ENCODE assay signal across 17 cellular contexts in the genomic region with DNA sequence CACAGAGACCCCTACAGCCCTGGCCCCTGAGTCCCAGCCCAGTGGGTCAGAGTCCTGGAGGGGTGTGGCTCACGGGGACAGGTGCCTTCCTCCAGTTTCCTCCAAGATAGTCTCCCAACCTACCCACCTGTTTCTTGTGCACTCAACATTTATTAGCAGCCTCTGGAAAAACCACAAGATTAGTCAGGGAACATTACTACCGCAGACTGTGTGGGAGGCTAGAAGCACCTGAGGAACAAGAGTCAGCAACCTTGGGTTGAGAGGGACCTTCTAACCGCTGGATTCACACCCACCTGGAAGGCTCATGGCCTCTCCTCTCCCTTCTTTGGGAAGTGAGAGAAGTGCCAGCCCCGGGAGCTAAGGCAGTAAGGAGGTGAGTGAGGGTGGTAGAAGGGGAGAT.
"Had no signal": no experiment of that assay in that cellular context is flagged by ENCODE, and none has a peak within 500 bp of the region (broad histone marks: within the 10 kb centered on the region; RNA-seq: fewer than 3 reads in every experiment).

No MANE protein-coding gene starts in this region.

- H3K4me3 Mint-ChIP-seq: activated naive CD4-positive, alpha-beta T cell treated with anti-CD3 and anti-CD28 coated beads, Interleukin-2, amount 10 ng/mL, durations not matched to agents 7 days and 5 days; stimulated activated naive CD8-positive, alpha-beta T cell treated with anti-CD3 and anti-CD28 coated beads, Interleukin-15, amount 100 ng/mL, for 72 hours; type B pancreatic cell had no signal

- H3K79me2 ChIP-seq: parathyroid adenoma had no signal

- H2AFZ ChIP-seq: parathyroid adenoma had no signal

- DNase-seq: activated CD4-positive, CD25-positive, alpha-beta regulatory T cell treated with anti-CD3 and anti-CD28 coated beads, Interleukin-2, amount 50 U/mL, for 72 hours; activated naive CD4-positive, alpha-beta T cell treated with anti-CD3 and anti-CD28 coated beads, Interleukin-2, amount 10 ng/mL, durations not matched to agents 7 days and 5 days; colonic mucosa; glutamatergic neuron; hypothalamus; kidney glomerular epithelial cell; small intestine; stimulated activated CD4-positive, alpha-beta T cell treated with anti-CD3 and anti-CD28 coated beads, Interleukin-4, amount 100 ng/mL, for 4 hours; stimulated activated CD8-positive, alpha-beta memory T cell treated with anti-CD3 and anti-CD28 coated beads, Interleukin-4, amount 100 ng/mL, for 48 hours; stimulated activated naive CD8-positive, alpha-beta T cell treated with anti-CD3 and anti-CD28 coated beads, Interleukin-15, amount 100 ng/mL, for 72 hours; T-helper 1 cell; T1000 had no signal

- H3K27me3 Mint-ChIP-seq: activated naive CD4-positive, alpha-beta T cell treated with anti-CD3 and anti-CD28 coated beads, Interleukin-2, amount 10 ng/mL, durations not matched to agents 7 days and 5 days; stimulated activated naive CD8-positive, alpha-beta T cell treated with anti-CD3 and anti-CD28 coated beads, Interleukin-15, amount 100 ng/mL, for 72 hours; type B pancreatic cell had no signal

- H3K4me1 Mint-ChIP-seq: activated naive CD4-positive, alpha-beta T cell treated with anti-CD3 and anti-CD28 coated beads, Interleukin-2, amount 10 ng/mL, durations not matched to agents 7 days and 5 days; stimulated activated naive CD8-positive, alpha-beta T cell treated with anti-CD3 and anti-CD28 coated beads, Interleukin-15, amount 100 ng/mL, for 72 hours had no signal

- H3K27me3 ChIP-seq: colonic mucosa, neutrophil had no signal

- H3K4me3 ChIP-seq: colonic mucosa had no signal

- H3K4me1 ChIP-seq: colonic mucosa, parathyroid adenoma had no signal

- H3K27ac ChIP-seq: colonic mucosa, neutrophil, parathyroid adenoma had no signal

- FAIRE-seq: endothelial cell of umbilical vein, small intestine had no signal

- ATAC-seq: stimulated activated naive CD8-positive, alpha-beta T cell treated with anti-CD3 and anti-CD28 coated beads, Interleukin-15, amount 100 ng/mL, for 72 hours had no signal

- H3K9me3 Mint-ChIP-seq: activated naive CD4-positive, alpha-beta T cell treated with anti-CD3 and anti-CD28 coated beads, Interleukin-2, amount 10 ng/mL, durations not matched to agents 7 days and 5 days; activated T-helper 2 cell treated with anti-CD3 and anti-CD28 coated beads, Interferon-gamma antibody, Interleukin-2, Interleukin-4, amounts not matched to agents 10 μg/mL and 5 μg/mL and 100 μg/mL, durations not matched to agents 14 hours and 24 hours and 36 hours; stimulated activated naive CD8-positive, alpha-beta T cell treated with anti-CD3 and anti-CD28 coated beads, Interleukin-15, amount 100 ng/mL, for 72 hours; type B pancreatic cell had no signal

- H3K9ac ChIP-seq: parathyroid adenoma had no signal

- H3K9me3 ChIP-seq: colonic mucosa, neutrophil had no signal

- H3K27ac Mint-ChIP-seq: activated naive CD4-positive, alpha-beta T cell treated with anti-CD3 and anti-CD28 coated beads, Interleukin-2, amount 10 ng/mL, durations not matched to agents 7 days and 5 days; activated T-helper 2 cell treated with anti-CD3 and anti-CD28 coated beads, Interferon-gamma antibody, Interleukin-2, Interleukin-4, amounts not matched to agents 10 μg/mL and 5 μg/mL and 100 μg/mL, durations not matched to agents 14 hours and 24 hours and 36 hours; stimulated activated naive CD8-positive, alpha-beta T cell treated with anti-CD3 and anti-CD28 coated beads, Interleukin-15, amount 100 ng/mL, for 72 hours; type B pancreatic cell had no signal

- H3K36me3 ChIP-seq: colonic mucosa had no signal
